ENCODE assay signal across 32 cellular contexts in genomic region chr1:15712158-15712557, GRCh38. TPM values are rescaled to one million over a fixed set of nuclear protein-coding genes. Genes with fewer than 3 reads are reported as not detected.
A peak's percentile ranks its signal among the peaks of the same experiment; 100 is the strongest.
DNase-seq lines count a peak whose midpoint lies in the region; ATAC-seq, FAIRE-seq and TF ChIP-seq lines count a peak whose summit lies in the region.
"Had no signal": no experiment of that assay in that cellular context is flagged by ENCODE, and none has a peak within 500 bp of the region (broad histone marks: within the 10 kb centered on the region; RNA-seq: fewer than 3 reads in every experiment).

No MANE protein-coding gene starts in this region.

- H3K27ac ChIP-seq in K562 (ENCODE audit: extremely low read depth, low read depth, low read length): no peak overlapping the region
- H3K27ac ChIP-seq: colonic mucosa, skin epidermis, transverse colon had no signal

- no peak for TF ChIP-seq RAD21 in K562 (CRISPR knock-in tag; conservative IDR thresholded peaks at IDR 0.05 in 1 of 2, IDR thresholded peaks at IDR 0.05 in 1 of 2)

- peaks cover 7% of the 10 kb centered on the region for H4K20me1 ChIP-seq in K562 (replicated peaks; ENCODE audit: control insufficient read depth, insufficient read depth, low read length)

- no peak for TF ChIP-seq POLR2A in K562 (conservative IDR thresholded peaks at IDR 0.05)

- peaks cover 2% of the 10 kb centered on the region for H3K36me3 Mint-ChIP-seq in activated CD8-positive, alpha-beta T cell treated with anti-CD3 and anti-CD28 coated beads for 36 hours (ENCODE audit: low read depth)
- H3K36me3 Mint-ChIP-seq in activated CD8-positive, alpha-beta T cell treated with anti-CD3 and anti-CD28 coated beads, Interleukin-2, amount 10 ng/mL, durations not matched to agents 7 days and 5 days (ENCODE audit: low read depth): peaks cover 6% of the 10 kb centered on the region
- no peaks in the 10 kb centered on the region for H3K36me3 Mint-ChIP-seq in HFFc6 (ENCODE audit: low read depth)
- H3K36me3 Mint-ChIP-seq: activated naive CD4-positive, alpha-beta T cell treated with anti-CD3 and anti-CD28 coated beads, Interleukin-2, amount 50 U/mL, for 24 hours had no signal

- TF ChIP-seq EP300 in K562 (IDR thresholded peaks at IDR 0.05; ENCODE audit: low read length): no peak

- DNase-seq in activated CD8-positive, alpha-beta T cell treated with anti-CD3 and anti-CD28 coated beads for 36 hours: peak; percentile 9
- no peak for DNase-seq in activated CD8-positive, alpha-beta T cell treated with anti-CD3 and anti-CD28 coated beads, Interleukin-2, amount 10 ng/mL, durations not matched to agents 7 days and 5 days
- DNase-seq in K562 (ENCODE audit: extremely low read depth in 1 of 4, low spot score in 3 of 4) (no peak), T-helper 2 cell (no peak), HFFc6 (no peak)
- no peak for DNase-seq in stimulated activated naive CD8-positive, alpha-beta T cell treated with anti-CD3 and anti-CD28 coated beads, Interleukin-15, Interleukin-2, amounts not matched to agents 100 U/mL and 50 U/mL, for 24 hours
- no peak for DNase-seq in stimulated activated CD4-positive, alpha-beta T cell treated with anti-CD3 and anti-CD28 coated beads, Interleukin-4, amount 100 ng/mL, for 4 hours
- DNase-seq: activated CD4-positive, alpha-beta memory T cell treated with anti-CD3 and anti-CD28 coated beads, Interleukin-2, amount 10 ng/mL, durations not matched to agents 7 days and 5 days; activated CD4-positive, alpha-beta T cell treated with anti-CD3 and anti-CD28 coated beads for 1 hour; anterior cingulate cortex; BE2C; CD8-positive, alpha-beta memory T cell; colonic mucosa; DMS53; effector memory CD4-positive, alpha-beta T cell; erythroblast; HCEC 1CT; head of caudate nucleus; kidney glomerular epithelial cell; NCI-H1105 treated with DMSO at 0.1 percent for 48 hours; transverse colon had no signal

- peak; percentile 26 for FAIRE-seq in K562 (lab: Jason Lieb, UNC)
- FAIRE-seq: bronchial epithelial cell, G401.6, TTC549 had no signal

- H3K36me3 ChIP-seq in K562 (ENCODE audit: control insufficient read depth, insufficient read depth, low read length): peaks cover 19% of the 10 kb centered on the region; the same call in 2 of the 3 replicates
- H3K36me3 ChIP-seq: BE2C, colonic mucosa had no signal

- peaks cover 29% of the 10 kb centered on the region; the same call in 2 of the 3 replicates for H3K79me2 ChIP-seq in K562 (ENCODE audit: control insufficient read depth, insufficient read depth, low read length)

- H3K27ac Mint-ChIP-seq in activated CD8-positive, alpha-beta T cell treated with anti-CD3 and anti-CD28 coated beads for 36 hours: no peak overlapping the region
- H3K27ac Mint-ChIP-seq in activated CD8-positive, alpha-beta T cell treated with anti-CD3 and anti-CD28 coated beads, Interleukin-2, amount 10 ng/mL, durations not matched to agents 7 days and 5 days: no peak overlapping the region
- no peak overlapping the region for H3K27ac Mint-ChIP-seq in HFFc6
- H3K27ac Mint-ChIP-seq: activated CD4-positive, alpha-beta memory T cell treated with anti-CD3 and anti-CD28 coated beads, Interleukin-2, amount 10 ng/mL, durations not matched to agents 7 days and 5 days; activated naive CD4-positive, alpha-beta T cell treated with anti-CD3 and anti-CD28 coated beads, Interleukin-2, amount 50 U/mL, for 24 hours; activated T-helper 2 cell treated with anti-CD3 and anti-CD28 coated beads, Interferon-gamma antibody, Interleukin-2, Interleukin-4, amounts not matched to agents 10 μg/mL and 5 μg/mL and 100 μg/mL, durations not matched to agents 14 hours and 24 hours and 36 hours had no signal

- H3K4me3 Mint-ChIP-seq in activated CD8-positive, alpha-beta T cell treated with anti-CD3 and anti-CD28 coated beads for 36 hours: no peak overlapping the region
- H3K4me3 Mint-ChIP-seq in activated CD8-positive, alpha-beta T cell treated with anti-CD3 and anti-CD28 coated beads, Interleukin-2, amount 10 ng/mL, durations not matched to agents 7 days and 5 days: no peak overlapping the region
- no peak overlapping the region for H3K4me3 Mint-ChIP-seq in HFFc6
- H3K4me3 Mint-ChIP-seq: activated CD4-positive, alpha-beta memory T cell treated with anti-CD3 and anti-CD28 coated beads, Interleukin-2, amount 10 ng/mL, durations not matched to agents 7 days and 5 days; activated naive CD4-positive, alpha-beta T cell treated with anti-CD3 and anti-CD28 coated beads, Interleukin-2, amount 50 U/mL, for 24 hours; CD8-positive, alpha-beta memory T cell had no signal

- BruUV-seq in K562 (replicated peaks; lab: Mats Ljungman, UMichigan): no TSS peak

- 72% methylated on average over 4 of the region's 4 CpGs for WGBS in K562 (ENCODE audit: insufficient coverage, low coverage, missing lambda C conversion rate)

- H3K4me3 ChIP-seq in K562: no peak overlapping the region
- H3K4me3 ChIP-seq: colonic mucosa, skin epidermis, transverse colon had no signal

- no peak overlapping the region for H2AFZ ChIP-seq in K562 (ENCODE audit: low read depth, low read length)

- TF ChIP-seq CTCF in activated CD8-positive, alpha-beta T cell treated with anti-CD3 and anti-CD28 coated beads for 36 hours (IDR thresholded peaks at IDR 0.05): no peak
- TF ChIP-seq CTCF in K562 (IDR thresholded peaks at IDR 0.05 in 2 of 3, conservative IDR thresholded peaks at IDR 0.05 in 1 of 3; ENCODE audit: insufficient read depth in 2 of 3, low read depth in 1 of 3, low read length in 3 of 3): no peak
- no peak for TF ChIP-seq CTCF in HFFc6 (IDR thresholded peaks at IDR 0.05)

- in situ Hi-C loops in K562 (cut with MboI): no loop called here

- no peaks in the 10 kb centered on the region for H3K9me3 ChIP-seq in K562 (replicated peaks; ENCODE audit: control insufficient read depth, insufficient read depth, low read depth, low read length)
- H3K9me3 ChIP-seq: BE2C, colonic mucosa, transverse colon had no signal

- no peaks in the 10 kb centered on the region for H3K9me3 Mint-ChIP-seq in activated CD8-positive, alpha-beta T cell treated with anti-CD3 and anti-CD28 coated beads for 36 hours
- H3K9me3 Mint-ChIP-seq in activated CD8-positive, alpha-beta T cell treated with anti-CD3 and anti-CD28 coated beads, Interleukin-2, amount 10 ng/mL, durations not matched to agents 7 days and 5 days (ENCODE audit: insufficient read depth): no peaks in the 10 kb centered on the region
- H3K9me3 Mint-ChIP-seq in HFFc6: no peaks in the 10 kb centered on the region
- H3K9me3 Mint-ChIP-seq: activated CD4-positive, alpha-beta memory T cell treated with anti-CD3 and anti-CD28 coated beads, Interleukin-2, amount 10 ng/mL, durations not matched to agents 7 days and 5 days; activated naive CD4-positive, alpha-beta T cell treated with anti-CD3 and anti-CD28 coated beads, Interleukin-2, amount 50 U/mL, for 24 hours; activated T-helper 2 cell treated with anti-CD3 and anti-CD28 coated beads, Interferon-gamma antibody, Interleukin-2, Interleukin-4, amounts not matched to agents 10 μg/mL and 5 μg/mL and 100 μg/mL, durations not matched to agents 14 hours and 24 hours and 36 hours; CD8-positive, alpha-beta memory T cell had no signal

- POLR2A ChIA-PET in activated CD8-positive, alpha-beta T cell treated with anti-CD3 and anti-CD28 coated beads for 36 hours (lab: Charles Lee): interaction anchor here (1.3 kb wide), 1 partner anchor 14 kb away, joined by 3 read pairs; no protein-coding TSS in a partner anchor
- POLR2A ChIA-PET in activated CD8-positive, alpha-beta T cell treated with anti-CD3 and anti-CD28 coated beads, Interleukin-2, amount 10 ng/mL, durations not matched to agents 7 days and 5 days (lab: Charles Lee): no interaction called here
- POLR2A ChIA-PET in K562 (lab: Yijun Ruan, JAX): interaction anchor here (1.1 kb wide), 1 partner anchor 12 kb away, joined by 4 read pairs; no protein-coding TSS in a partner anchor

- intact Hi-C loops in activated CD8-positive, alpha-beta T cell treated with anti-CD3 and anti-CD28 coated beads for 36 hours (cut with micrococcal nuclease): no loop called here
- intact Hi-C loops in K562 (cut with micrococcal nuclease): no loop called here

- H3K4me1 ChIP-seq in K562 (replicated peaks in 1 of 2; ENCODE audit: control insufficient read depth in 2 of 2, insufficient read depth in 2 of 2, low read length in 2 of 2): no peaks in the 10 kb centered on the region
- H3K4me1 ChIP-seq: BE2C, colonic mucosa had no signal

- H3K9me1 ChIP-seq in K562 (ENCODE audit: control insufficient read depth, insufficient read depth, low read length): no peaks in the 10 kb centered on the region

- H3K4me2 ChIP-seq in K562 (ENCODE audit: insufficient read depth, low read length): no peak overlapping the region

- no peaks in the 10 kb centered on the region for H3K27me3 ChIP-seq in K562 (ENCODE audit: control insufficient read depth in 2 of 2, insufficient read depth in 2 of 2, low read length in 2 of 2)
- H3K27me3 ChIP-seq: BE2C, colonic mucosa, transverse colon had no signal

- H3K4me1 Mint-ChIP-seq in activated CD8-positive, alpha-beta T cell treated with anti-CD3 and anti-CD28 coated beads for 36 hours (ENCODE audit: low read depth): peaks cover 10% of the 10 kb centered on the region
- H3K4me1 Mint-ChIP-seq in activated CD8-positive, alpha-beta T cell treated with anti-CD3 and anti-CD28 coated beads, Interleukin-2, amount 10 ng/mL, durations not matched to agents 7 days and 5 days (ENCODE audit: low read depth): peaks cover 2% of the 10 kb centered on the region
- H3K4me1 Mint-ChIP-seq in HFFc6 (ENCODE audit: low read depth): peaks cover 8% of the 10 kb centered on the region

- H3K27me3 Mint-ChIP-seq in activated CD8-positive, alpha-beta T cell treated with anti-CD3 and anti-CD28 coated beads for 36 hours: no peaks in the 10 kb centered on the region
- no peaks in the 10 kb centered on the region for H3K27me3 Mint-ChIP-seq in activated CD8-positive, alpha-beta T cell treated with anti-CD3 and anti-CD28 coated beads, Interleukin-2, amount 10 ng/mL, durations not matched to agents 7 days and 5 days (ENCODE audit: low read depth)
- H3K27me3 Mint-ChIP-seq in HFFc6 (ENCODE audit: insufficient read depth): no peaks in the 10 kb centered on the region
- H3K27me3 Mint-ChIP-seq: activated CD4-positive, alpha-beta memory T cell treated with anti-CD3 and anti-CD28 coated beads, Interleukin-2, amount 10 ng/mL, durations not matched to agents 7 days and 5 days; activated naive CD4-positive, alpha-beta T cell treated with anti-CD3 and anti-CD28 coated beads, Interleukin-2, amount 50 U/mL, for 24 hours; CD8-positive, alpha-beta memory T cell had no signal

- H3K9ac ChIP-seq in K562 (ENCODE audit: insufficient read depth in 1 of 2, low read depth in 2 of 2, low read length in 2 of 2): no peak overlapping the region

- CTCF ChIA-PET in activated CD8-positive, alpha-beta T cell treated with anti-CD3 and anti-CD28 coated beads for 36 hours (lab: Charles Lee): no interaction called here
- CTCF ChIA-PET in activated CD8-positive, alpha-beta T cell treated with anti-CD3 and anti-CD28 coated beads, Interleukin-2, amount 10 ng/mL, durations not matched to agents 7 days and 5 days (lab: Charles Lee): no interaction called here
- CTCF ChIA-PET in K562 (lab: Yijun Ruan, JAX; ENCODE audit: low intra/inter-chr PET ratio): interaction anchor here (0.6 kb wide), 1 partner anchor 55 kb away, joined by 5 read pairs; no protein-coding TSS in a partner anchor

- ATAC-seq in activated CD8-positive, alpha-beta T cell treated with anti-CD3 and anti-CD28 coated beads for 36 hours: no peak
- ATAC-seq in activated CD8-positive, alpha-beta T cell treated with anti-CD3 and anti-CD28 coated beads, Interleukin-2, amount 10 ng/mL, durations not matched to agents 7 days and 5 days: no peak
- peak; percentile 50 for ATAC-seq in HG03175 (IDR thresholded peaks at IDR 0.05; ENCODE audit: unreplicated experiment)
- ATAC-seq in K562: peak; percentile 45; the same call in 2 of the 3 replicates
- peak; percentile 52 for ATAC-seq in stimulated activated naive CD8-positive, alpha-beta T cell treated with anti-CD3 and anti-CD28 coated beads, Interleukin-15, Interleukin-2, amounts not matched to agents 100 U/mL and 50 U/mL, for 24 hours

RNA-seq across cellular contexts. Expression of gene SLC25A34, which starts 23.9 kb away (rescaled TPM):
- total RNA-seq in activated CD8-positive, alpha-beta T cell treated with anti-CD3 and anti-CD28 coated beads for 36 hours: under 1 TPM; 0.56 to 0.81 TPM
- 1 to 10 TPM; 1.6 TPM for total RNA-seq in activated CD8-positive, alpha-beta T cell treated with anti-CD3 and anti-CD28 coated beads, Interleukin-2, amount 10 ng/mL, durations not matched to agents 7 days and 5 days
- total RNA-seq in K562 (2011; cell fraction: chromatin; rRNA removed; ENCODE audit: low replicate concordance): 0.86 and 1.9 TPM in 2 replicates
- 1.1 and 1.8 TPM in 2 replicates for total RNA-seq in K562 (2011; cell fraction: nucleolus; rRNA removed)
- 1.1 and 1.6 TPM in 2 replicates for total RNA-seq in K562 (2011; cell fraction: nucleoplasm; rRNA removed)
- total RNA-seq in K562 (2014; rRNA removed) (0.41 and 0.78 TPM in 2 replicates), K562 (2014; rRNA removed; fragmentation: Illumina TruSeq; extraction: Trizol) (0.06 and 0.11 TPM in 2 replicates), K562 (2015; rRNA removed; fragmentation: Illumina TruSeq; extraction: Trizol) (0.26 and 0.43 TPM in 2 replicates), K562 (2021) (0.13 and 0.16 TPM in 2 replicates)
- polyA plus RNA-seq in K562 (2011; rRNA removed) (0.24 and 0.31 TPM in 2 replicates), K562 (2014; fragmentation: Illumina TruSeq; extraction: Trizol) (0.16 and 0.21 TPM in 2 replicates), K562 (2014; fragmentation: Nextera tagmentation; extraction: Ambion mirVana) (under 1 TPM; 0.01 to 0.03 TPM), K562 (2014; rRNA removed) (0.22 and 0.57 TPM in 2 replicates)
- polyA plus RNA-seq in K562 (2011; cell fraction: cytosol; rRNA removed): 0.18 and 0.34 TPM in 2 replicates
- 0.94 and 1.9 TPM in 2 replicates for polyA plus RNA-seq in K562 (2011; cell fraction: nucleus; rRNA removed)
- 0.25 and 0.55 TPM in 2 replicates for polyA plus RNA-seq in K562 (2012)
- polyA minus RNA-seq in K562 (2011; rRNA and poly(A)+ RNA removed): 0.12 and 0.35 TPM in 2 replicates
- not detected in 2 replicates for polyA minus RNA-seq in K562 (2011; cell fraction: cytosol; rRNA and poly(A)+ RNA removed)
- polyA minus RNA-seq in K562 (2011; cell fraction: nucleus; rRNA and poly(A)+ RNA removed): 0.40 and 0.78 TPM in 2 replicates
- total RNA-seq in HFFc6 (2021; fragmentation: NEBNext Ultra II Directional; extraction: Animal tissue kit (Norgen Biotek cat#: 25700)): under 1 TPM; 0.26 to 0.68 (median 0.43) TPM
- total RNA-seq: HT-29 had no signal

RNA-seq across cellular contexts. Expression of gene PLEKHM2, which starts 28.0 kb away (rescaled TPM):
- total RNA-seq in activated CD8-positive, alpha-beta T cell treated with anti-CD3 and anti-CD28 coated beads for 36 hours: 10 to 100 TPM; 41.5 to 42.9 TPM
- total RNA-seq in activated CD8-positive, alpha-beta T cell treated with anti-CD3 and anti-CD28 coated beads, Interleukin-2, amount 10 ng/mL, durations not matched to agents 7 days and 5 days: 10 to 100 TPM; 51.0 to 52.6 TPM
- 33.4 and 106 TPM in 2 replicates for total RNA-seq in K562 (2011; cell fraction: chromatin; rRNA removed; ENCODE audit: low replicate concordance)
- total RNA-seq in K562 (2011; cell fraction: nucleolus; rRNA removed): 69.5 and 71.2 TPM in 2 replicates
- 36.4 and 44.3 TPM in 2 replicates for total RNA-seq in K562 (2011; cell fraction: nucleoplasm; rRNA removed)
- total RNA-seq in K562 (2014; rRNA removed) (28.6 and 36.7 TPM in 2 replicates), K562 (2014; rRNA removed; fragmentation: Illumina TruSeq; extraction: Trizol) (7.8 and 15.6 TPM in 2 replicates), K562 (2015; rRNA removed; fragmentation: Illumina TruSeq; extraction: Trizol) (33.2 and 34.3 TPM in 2 replicates), K562 (2021) (63.7 and 65.3 TPM in 2 replicates)
- polyA plus RNA-seq in K562 (2011; rRNA removed) (34.9 and 54.1 TPM in 2 replicates), K562 (2014; fragmentation: Illumina TruSeq; extraction: Trizol) (35.1 and 47.8 TPM in 2 replicates), K562 (2014; fragmentation: Nextera tagmentation; extraction: Ambion mirVana) (under 1 TPM; 0.27 to 0.78 TPM), K562 (2014; rRNA removed) (41.1 and 42.7 TPM in 2 replicates)
- 50.7 and 63.4 TPM in 2 replicates for polyA plus RNA-seq in K562 (2011; cell fraction: cytosol; rRNA removed)
- polyA plus RNA-seq in K562 (2011; cell fraction: nucleus; rRNA removed): 122 and 150 TPM in 2 replicates
- 43.7 and 66.8 TPM in 2 replicates for polyA plus RNA-seq in K562 (2012)
- 17.2 and 24.3 TPM in 2 replicates for polyA minus RNA-seq in K562 (2011; rRNA and poly(A)+ RNA removed)
- polyA minus RNA-seq in K562 (2011; cell fraction: cytosol; rRNA and poly(A)+ RNA removed): 35.5 and 58.1 TPM in 2 replicates
- 17.6 and 24.7 TPM in 2 replicates for polyA minus RNA-seq in K562 (2011; cell fraction: nucleus; rRNA and poly(A)+ RNA removed)
- 10 to 100 TPM; 61.5 to 70.5 (median 66.0) TPM for total RNA-seq in HFFc6 (2021; fragmentation: NEBNext Ultra II Directional; extraction: Animal tissue kit (Norgen Biotek cat#: 25700))

RNA-seq across cellular contexts. Expression of gene TMEM82, which starts 30.1 kb away (rescaled TPM):
- total RNA-seq in activated CD8-positive, alpha-beta T cell treated with anti-CD3 and anti-CD28 coated beads for 36 hours: not detected
- total RNA-seq in activated CD8-positive, alpha-beta T cell treated with anti-CD3 and anti-CD28 coated beads, Interleukin-2, amount 10 ng/mL, durations not matched to agents 7 days and 5 days: not detected
- total RNA-seq in K562 (2011; cell fraction: chromatin; rRNA removed; ENCODE audit: low replicate concordance): not detected in 2 replicates
- total RNA-seq in K562 (2011; cell fraction: nucleolus; rRNA removed): not detected in 2 replicates
- not detected in 2 replicates for total RNA-seq in K562 (2011; cell fraction: nucleoplasm; rRNA removed)
- not detected in 2 replicates for total RNA-seq in K562 (2014; rRNA removed)
- total RNA-seq in K562 (2014; rRNA removed; fragmentation: Illumina TruSeq; extraction: Trizol): not detected in 2 replicates
- total RNA-seq in K562 (2015; rRNA removed; fragmentation: Illumina TruSeq; extraction: Trizol): not detected in 2 replicates
- not detected in 2 replicates for total RNA-seq in K562 (2021)
- not detected in 2 replicates for polyA plus RNA-seq in K562 (2011; rRNA removed)
- not detected in 2 replicates for polyA plus RNA-seq in K562 (2011; cell fraction: cytosol; rRNA removed)
- polyA plus RNA-seq in K562 (2011; cell fraction: nucleus; rRNA removed): not detected in 2 replicates
- not detected in 2 replicates for polyA plus RNA-seq in K562 (2012)
- polyA plus RNA-seq in K562 (2014; fragmentation: Illumina TruSeq; extraction: Trizol): not detected in 2 replicates
- polyA plus RNA-seq in K562 (2014; fragmentation: Nextera tagmentation; extraction: Ambion mirVana): not detected
- polyA plus RNA-seq in K562 (2014; rRNA removed): not detected in 2 replicates
- polyA minus RNA-seq in K562 (2011; rRNA and poly(A)+ RNA removed): not detected in 2 replicates
- polyA minus RNA-seq in K562 (2011; cell fraction: cytosol; rRNA and poly(A)+ RNA removed): not detected in 2 replicates
- not detected in 2 replicates for polyA minus RNA-seq in K562 (2011; cell fraction: nucleus; rRNA and poly(A)+ RNA removed)
- not detected for total RNA-seq in HFFc6 (2021; fragmentation: NEBNext Ultra II Directional; extraction: Animal tissue kit (Norgen Biotek cat#: 25700))
- total RNA-seq: activated CD4-positive, alpha-beta memory T cell treated with anti-CD3 and anti-CD28 coated beads, Interleukin-2, amount 10 ng/mL, durations not matched to agents 7 days and 5 days; activated T-helper 2 cell treated with anti-CD3 and anti-CD28 coated beads, Interferon-gamma antibody, Interleukin-2, Interleukin-4, amounts not matched to agents 10 μg/mL and 5 μg/mL and 100 μg/mL, durations not matched to agents 14 hours and 24 hours and 36 hours; bronchial epithelial cell; CD8-positive, alpha-beta memory T cell; HT-29; pulmonary artery endothelial cell; SK-MEL-5; T-helper 1 cell treated with Interleukin-12 subunit alpha and Interleukin-12 subunit beta and Interleukin-4 antibody, amounts not matched to agents 30 ng/mL and 1 ng/mL, for 36 hours had no signal
- polyA plus RNA-seq: CD8-positive, alpha-beta memory T cell had no signal

RNA-seq across cellular contexts. Expression of gene FBLIM1, which starts 46.4 kb away (rescaled TPM):
- not detected for total RNA-seq in activated CD8-positive, alpha-beta T cell treated with anti-CD3 and anti-CD28 coated beads for 36 hours
- total RNA-seq in activated CD8-positive, alpha-beta T cell treated with anti-CD3 and anti-CD28 coated beads, Interleukin-2, amount 10 ng/mL, durations not matched to agents 7 days and 5 days: not detected
- total RNA-seq in K562 (2011; cell fraction: chromatin; rRNA removed; ENCODE audit: low replicate concordance): 0.16 TPM in 1 of 2 replicates, not detected in the other
- 0.50 TPM in 1 of 2 replicates, not detected in the other for total RNA-seq in K562 (2011; cell fraction: nucleolus; rRNA removed)
- total RNA-seq in K562 (2011; cell fraction: nucleoplasm; rRNA removed): 0.31 TPM in 1 of 2 replicates, not detected in the other
- total RNA-seq in K562 (2014; rRNA removed) (0.04 TPM in 1 of 2 replicates, not detected in the other), K562 (2014; rRNA removed; fragmentation: Illumina TruSeq; extraction: Trizol) (not detected in 2 replicates), K562 (2015; rRNA removed; fragmentation: Illumina TruSeq; extraction: Trizol) (not detected in 2 replicates), K562 (2021) (0.18 and 0.24 TPM in 2 replicates)
- polyA plus RNA-seq in K562 (2011; rRNA removed) (0.14 and 0.43 TPM in 2 replicates), K562 (2014; fragmentation: Illumina TruSeq; extraction: Trizol) (not detected in 2 replicates), K562 (2014; fragmentation: Nextera tagmentation; extraction: Ambion mirVana) (not detected), K562 (2014; rRNA removed) (not detected in 2 replicates)
- 0.09 and 0.63 TPM in 2 replicates for polyA plus RNA-seq in K562 (2011; cell fraction: cytosol; rRNA removed)
- 0.10 and 0.20 TPM in 2 replicates for polyA plus RNA-seq in K562 (2011; cell fraction: nucleus; rRNA removed)
- 0.04 and 0.48 TPM in 2 replicates for polyA plus RNA-seq in K562 (2012)
- polyA minus RNA-seq in K562 (2011; rRNA and poly(A)+ RNA removed): 0.11 and 0.27 TPM in 2 replicates
- polyA minus RNA-seq in K562 (2011; cell fraction: cytosol; rRNA and poly(A)+ RNA removed): not detected in 2 replicates
- polyA minus RNA-seq in K562 (2011; cell fraction: nucleus; rRNA and poly(A)+ RNA removed): 0.56 TPM in 1 of 2 replicates, not detected in the other
- total RNA-seq in HFFc6 (2021; fragmentation: NEBNext Ultra II Directional; extraction: Animal tissue kit (Norgen Biotek cat#: 25700)): 100 to 1,000 TPM in 4 of 6 experiments, 10 to 100 TPM in 2; 98.4 to 127 (median 110) TPM
- total RNA-seq: activated CD4-positive, alpha-beta memory T cell treated with anti-CD3 and anti-CD28 coated beads, Interleukin-2, amount 10 ng/mL, durations not matched to agents 7 days and 5 days; activated T-helper 2 cell treated with anti-CD3 and anti-CD28 coated beads, Interferon-gamma antibody, Interleukin-2, Interleukin-4, amounts not matched to agents 10 μg/mL and 5 μg/mL and 100 μg/mL, durations not matched to agents 14 hours and 24 hours and 36 hours; CD8-positive, alpha-beta memory T cell; T-helper 1 cell treated with Interleukin-12 subunit alpha and Interleukin-12 subunit beta and Interleukin-4 antibody, amounts not matched to agents 30 ng/mL and 1 ng/mL, for 36 hours had no signal
- polyA plus RNA-seq: CD8-positive, alpha-beta memory T cell had no signal

Comparison
In these comparisons a context has a peak if more than half of its experiments do, and no peak if none do; other contexts are left out.
1. ATAC-seq: peak in HG03175 (single experiment), K562 (single experiment) and stimulated activated naive CD8-positive, alpha-beta T cell treated with anti-CD3 and anti-CD28 coated beads, Interleukin-15, Interleukin-2, amounts not matched to agents 100 U/mL and 50 U/mL, for 24 hours (single experiment); none in activated CD8-positive, alpha-beta T cell treated with anti-CD3 and anti-CD28 coated beads for 36 hours (single experiment) and activated CD8-positive, alpha-beta T cell treated with anti-CD3 and anti-CD28 coated beads, Interleukin-2, amount 10 ng/mL, durations not matched to agents 7 days and 5 days (single experiment).